Comparison of ENCODE assay signal across 26 cellular contexts in genomic region chr2:36453652-36454051, GRCh38.
A peak's percentile ranks its signal among the peaks of the same experiment; 100 is the strongest.
DNase-seq lines count a peak whose midpoint lies in the region; ATAC-seq and TF ChIP-seq lines count a peak whose summit lies in the region.
"Had no signal": no experiment of that assay in that cellular context is flagged by ENCODE, and none has a peak within 500 bp of the region (broad histone marks: within the 10 kb centered on the region; RNA-seq: fewer than 3 reads in every experiment).

No MANE protein-coding gene starts in this region.

- no peak for TF ChIP-seq RAD21 in IMR-90 (IDR thresholded peaks at IDR 0.05; ENCODE audit: low read length)

- peak overlapping the region; percentile 66; the same call in 1 of the 2 replicates for H4K91ac ChIP-seq in IMR-90 (ENCODE audit: insufficient read depth, low read depth, low read length)

- no peaks in the 10 kb centered on the region for H3K27me3 ChIP-seq in ACC112 (ENCODE audit: insufficient read depth, low read length)
- H3K27me3 ChIP-seq in IMR-90 (ENCODE audit: control insufficient read depth, insufficient read depth, low read length) = no peaks in the 10 kb centered on the region
- H3K27me3 ChIP-seq in osteoblast (ENCODE audit: insufficient read depth, low read length) = no peaks in the 10 kb centered on the region
- H3K27me3 ChIP-seq: BLaER1, body of pancreas, upper lobe of right lung had no signal

- POLR2A ChIA-PET in IMR-90 (lab: Charles Lee; ENCODE audit: unreplicated experiment) = no interaction called here

- H3K4me1 ChIP-seq in ACC112 (ENCODE audit: control insufficient read depth, insufficient read depth, low read length, unreplicated experiment) (peaks cover 87% of the 10 kb centered on the region), IMR-90 (ENCODE audit: control insufficient read depth, insufficient read depth, low read length) (peaks cover 52% of the 10 kb centered on the region), osteoblast (ENCODE audit: insufficient read depth, low read length) (peaks cover 97% of the 10 kb centered on the region)
- H3K4me1 ChIP-seq: BLaER1 had no signal

- no TSS peak for BruUV-seq in IMR-90 (replicated peaks; lab: Mats Ljungman, UMichigan)

- H3K27ac ChIP-seq in ACC112 (ENCODE audit: low read depth, low read length) = peak overlapping the region; percentile 98
- H3K27ac ChIP-seq in IMR-90 (ENCODE audit: insufficient read depth, low read length) = peak overlapping the region; percentile 86; the same call in 1 of the 2 replicates
- peak overlapping the region; percentile 96 for H3K27ac ChIP-seq in osteoblast (ENCODE audit: low read depth, low read length)
- H3K27ac ChIP-seq: BLaER1, body of pancreas, SK-N-MC, upper lobe of right lung had no signal

- H3K79me2 ChIP-seq in ACC112 (ENCODE audit: control insufficient read depth, insufficient read depth, low read length, unreplicated experiment) (peaks cover 78% of the 10 kb centered on the region), osteoblast (ENCODE audit: insufficient read depth, low read length) (peaks cover 74% of the 10 kb centered on the region)

- H2AK9ac ChIP-seq in IMR-90 (replicated peaks; ENCODE audit: low read depth, low read length, poor library complexity) = no peak overlapping the region

- H3K23ac ChIP-seq in IMR-90 (ENCODE audit: low read depth, low read length) = peak overlapping the region; percentile 54; the same call in 1 of the 2 replicates

- TF ChIP-seq POLR2A in IMR-90 (IDR thresholded peaks at IDR 0.05; ENCODE audit: low read depth, low read length) = no peak

- WGBS in IMR-90 (ENCODE audit: extremely low coverage in 2 of 2, insufficient read length in 1 of 2), 2 experiments = no CpG with 5 or more reads among the region's 3 CpGs

- peaks cover 41% of the 10 kb centered on the region for H3K9me1 ChIP-seq in IMR-90 (ENCODE audit: insufficient read depth, low read length)

- H2AFZ ChIP-seq in ACC112 (ENCODE audit: low read length, unreplicated experiment) (no peak overlapping the region), IMR-90 (replicated peaks; ENCODE audit: low read length, poor library complexity) (no peak overlapping the region), osteoblast (ENCODE audit: low read length) (no peak overlapping the region)

- TF ChIP-seq CTCF in IMR-90 (conservative IDR thresholded peaks at IDR 0.05; ENCODE audit: low read depth, low read length) (no peak), choroid plexus epithelial cell (conservative IDR thresholded peaks at IDR 0.05; ENCODE audit: low read depth, low read length) (no peak), osteoblast (IDR thresholded peaks at IDR 0.05; ENCODE audit: extremely low read depth, low read depth, low read length) (no peak)

- H3K18ac ChIP-seq in IMR-90 (ENCODE audit: low read depth, low read length) = peak overlapping the region; percentile 60; the same call in 1 of the 2 replicates

- ATAC-seq in IMR-90 (ENCODE audit: low read depth) = no peak
- no peak for ATAC-seq in GM21515 (IDR thresholded peaks at IDR 0.05; ENCODE audit: unreplicated experiment)
- no peak for ATAC-seq in GM18498 (IDR thresholded peaks at IDR 0.05; ENCODE audit: unreplicated experiment)
- ATAC-seq: body of pancreas; effector memory CD8-positive, alpha-beta T cell; upper lobe of right lung had no signal

- peak overlapping the region; percentile 95; the same call in 1 of the 2 replicates for H2AK5ac ChIP-seq in IMR-90 (ENCODE audit: low read depth, low read length)

- H3K79me1 ChIP-seq in IMR-90 (ENCODE audit: low read depth in 1 of 2, low read length in 2 of 2) = peaks cover 42 to 83% of the 10 kb centered on the region in 2 experiments; a peak in 3 of 4 replicates

- no peak overlapping the region; the same call in 1 of the 2 replicates for H3K9ac ChIP-seq in IMR-90 (ENCODE audit: low read depth, low read length)
- H3K9ac ChIP-seq: BLaER1 had no signal

- in situ Hi-C loops in IMR-90 (cut with MboI; ENCODE audit: low sequenced_read_pairs) = no loop called here

- intact Hi-C loops in IMR-90 (cut with micrococcal nuclease) = loop anchor here (5.0 kb wide), 1 partner anchor 96 kb away; the partner anchor contains the start of gene CRIM1

- peak overlapping the region; percentile 40; the same call in 1 of the 2 replicates for H2BK20ac ChIP-seq in IMR-90 (ENCODE audit: low read depth, low read length)

- dilution Hi-C loops in IMR-90 (cut with HindIII; ENCODE audit: low sequenced_read_pairs, unreplicated experiment) = no loop called here

- H4K20me1 ChIP-seq in IMR-90 (ENCODE audit: insufficient read depth, low read length) (peaks cover 36% of the 10 kb centered on the region; the same call in 1 of the 2 replicates), osteoblast (ENCODE audit: insufficient read depth, low read length) (peaks cover 16% of the 10 kb centered on the region)
- H4K20me1 ChIP-seq: BLaER1 had no signal

- H3K4me2 ChIP-seq in IMR-90 (ENCODE audit: low read depth, low read length) (no peak overlapping the region; the same call in 1 of the 2 replicates), osteoblast (ENCODE audit: insufficient read depth, low read length) (peak overlapping the region; percentile 29)
- H3K4me2 ChIP-seq: BLaER1 had no signal

- peak overlapping the region; percentile 84; the same call in 1 of the 2 replicates for H2BK120ac ChIP-seq in IMR-90 (ENCODE audit: low read depth, low read length)

- H4K8ac ChIP-seq in IMR-90 (ENCODE audit: low read depth in 2 of 2, low read length in 2 of 2) = peak overlapping the region in 1 of 2 experiments; percentile 83; a peak in 2 of 4 replicates

- peak overlapping the region; percentile 93; the same call in 1 of the 2 replicates for H3K14ac ChIP-seq in IMR-90 (replicated peaks; ENCODE audit: low read depth, low read length)

- peak overlapping the region; percentile 87; the same call in 1 of the 2 replicates for H3K4ac ChIP-seq in IMR-90 (ENCODE audit: low read depth, low read length)

- peak overlapping the region; percentile 85 for H2BK5ac ChIP-seq in IMR-90 (ENCODE audit: low read depth, low read length, poor library complexity, severe bottlenecking)

- peak; percentile 39 for DNase-seq in IMR-90
- DNase-seq in choroid plexus epithelial cell (ENCODE audit: low read depth) = peak; percentile 61
- no peak for DNase-seq in osteoblast (ENCODE audit: insufficient read length, low spot score, missing footprints)
- DNase-seq in superior temporal gyrus (ENCODE audit: extremely low spot score) = no peak
- no peak for DNase-seq in GM19238 (ENCODE audit: insufficient read length, low spot score)
- DNase-seq: ACHN; activated CD8-positive, alpha-beta memory T cell treated with anti-CD3 and anti-CD28 coated beads, Interleukin-2, amount 50 U/mL, for 4 hours; activated naive CD8-positive, alpha-beta T cell treated with anti-CD3 and anti-CD28 coated beads for 36 hours; body of pancreas; COR-L47; effector memory CD8-positive, alpha-beta T cell; glutamatergic neuron; H9; Kasumi-1; mammary epithelial cell; NCI-H1105 treated with DMSO at 0.1 percent for 48 hours; NCI-H2107; NCI-H524; nucleus accumbens; stimulated activated CD4-positive, alpha-beta T cell treated with anti-CD3 and anti-CD28 coated beads, Interleukin-4, amount 100 ng/mL, for 4 hours; upper lobe of right lung had no signal

- peak overlapping the region; percentile 72 for H4K5ac ChIP-seq in IMR-90 (ENCODE audit: low read depth, low read length)

- peak overlapping the region; percentile 14; the same call in 1 of the 2 replicates for H3K4me3 ChIP-seq in ACC112 (ENCODE audit: low read depth, low read length)
- no peak overlapping the region for H3K4me3 ChIP-seq in IMR-90 (ENCODE audit: insufficient read depth, low read depth, low read length)
- no peak overlapping the region for H3K4me3 ChIP-seq in choroid plexus epithelial cell (ENCODE audit: low read depth, low read length)
- no peak overlapping the region for H3K4me3 ChIP-seq in osteoblast (ENCODE audit: insufficient read depth, low read length)
- H3K4me3 ChIP-seq: BLaER1, body of pancreas, SK-N-MC, upper lobe of right lung had no signal

- CTCF ChIA-PET in IMR-90 (lab: Yijun Ruan, JAX) = no interaction called here

- no peak overlapping the region for H3K56ac ChIP-seq in IMR-90 (ENCODE audit: extremely low read depth, insufficient read depth, low read length)

- H3K36me3 ChIP-seq in ACC112 (ENCODE audit: insufficient read depth, low read length) (peaks cover 35% of the 10 kb centered on the region), IMR-90 (ENCODE audit: control insufficient read depth, insufficient read depth, low read length) (peaks cover 30% of the 10 kb centered on the region), osteoblast (ENCODE audit: insufficient read depth, low read length) (peaks cover 87% of the 10 kb centered on the region)

- H3K9me3 ChIP-seq in IMR-90 (ENCODE audit: control insufficient read depth, insufficient read depth, low read length) (no peaks in the 10 kb centered on the region), osteoblast (ENCODE audit: low read depth, low read length) (no peaks in the 10 kb centered on the region)
- H3K9me3 ChIP-seq: BLaER1, body of pancreas, upper lobe of right lung had no signal

- peak overlapping the region; percentile 38; the same call in 2 of the 3 replicates for H2BK15ac ChIP-seq in IMR-90 (ENCODE audit: low read depth, low read length)

TF ChIP-seq in IMR-90, 13 proteins besides CTCF, POLR2A, EP300 and RAD21:
- TF ChIP-seq RFX5 (IDR thresholded peaks at IDR 0.05; ENCODE audit: low read depth, low read length) = no peak
- no peak for TF ChIP-seq MAZ (IDR thresholded peaks at IDR 0.05; ENCODE audit: borderline replicate concordance, low read depth, low read length)
- no peak for TF ChIP-seq CHD1 (IDR thresholded peaks at IDR 0.05; ENCODE audit: low read depth, low read length)
- no peak for TF ChIP-seq ELK1 (IDR thresholded peaks at IDR 0.05; ENCODE audit: borderline replicate concordance, low read depth, low read length)
- TF ChIP-seq NFE2L2 (IDR thresholded peaks at IDR 0.05; ENCODE audit: low read depth, low read length) = no peak
- no peak for TF ChIP-seq FOS (IDR thresholded peaks at IDR 0.05; ENCODE audit: low read depth, low read length)
- no peak for TF ChIP-seq MAFK (IDR thresholded peaks at IDR 0.05; ENCODE audit: low read depth, low read length)
- no peak for TF ChIP-seq MXI1 (IDR thresholded peaks at IDR 0.05; ENCODE audit: borderline replicate concordance, low read depth, low read length)
TF ChIP-seq in IMR-90: peak in this region for 0.

Comparison
In these comparisons a context has a peak if more than half of its experiments do, and no peak if none do; other contexts are left out.
1. DNase-seq: peak in IMR-90 (single experiment) and choroid plexus epithelial cell (single experiment); none in osteoblast (single experiment), superior temporal gyrus (single experiment) and GM19238 (single experiment).
2. Peak in every context shown above with its lines, with median percentiles within 50 percentile points of each other: H3K27ac ChIP-seq.